In the genomic region with DNA sequence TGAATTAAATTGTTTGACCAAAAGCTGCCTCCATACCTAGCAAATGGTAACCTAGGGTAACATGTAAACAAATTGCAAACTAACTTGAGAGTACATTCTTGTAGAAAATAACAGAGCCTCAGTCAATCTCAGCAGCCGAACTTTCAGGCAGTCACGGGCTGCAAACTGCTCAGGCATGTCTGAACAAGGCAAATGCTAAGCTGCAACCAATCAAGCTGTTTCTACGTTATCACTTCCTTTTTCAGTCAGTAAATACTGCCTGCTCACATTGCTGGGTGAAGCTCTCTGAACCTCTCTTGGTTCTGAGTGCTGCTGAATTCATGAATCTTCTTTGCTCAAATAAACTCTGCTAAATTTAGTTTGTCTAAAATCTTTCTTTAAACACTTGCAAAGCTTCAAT, we compare ENCODE assay signal across 9 cellular contexts.
DNase-seq lines count a peak whose midpoint lies in the region; ATAC-seq and TF ChIP-seq lines count a peak whose summit lies in the region.
"Had no signal": no experiment of that assay in that cellular context is flagged by ENCODE, and none has a peak within 500 bp of the region (broad histone marks: within the 10 kb centered on the region; RNA-seq: fewer than 3 reads in every experiment).

No MANE protein-coding gene starts in this region.

- H3K27me3 Mint-ChIP-seq in activated T-cell treated with anti-CD3 and anti-CD28 coated beads, Interleukin-2, amount 50 U/mL, for 4 hours (ENCODE audit: low read depth): no peaks in the 10 kb centered on the region
- no peaks in the 10 kb centered on the region for H3K27me3 Mint-ChIP-seq in activated naive CD4-positive, alpha-beta T cell treated with anti-CD3 and anti-CD28 coated beads, Interleukin-2, amount 10 ng/mL, durations not matched to agents 7 days and 5 days

- H3K27ac ChIP-seq in parathyroid adenoma: no peak overlapping the region
- H3K27ac ChIP-seq in psoas muscle: no peak overlapping the region

- H3K36me3 Mint-ChIP-seq in activated T-cell treated with anti-CD3 and anti-CD28 coated beads, Interleukin-2, amount 50 U/mL, for 4 hours (ENCODE audit: insufficient read depth): no peaks in the 10 kb centered on the region
- H3K36me3 Mint-ChIP-seq in activated naive CD4-positive, alpha-beta T cell treated with anti-CD3 and anti-CD28 coated beads, Interleukin-2, amount 10 ng/mL, durations not matched to agents 7 days and 5 days: no peaks in the 10 kb centered on the region

- ATAC-seq in GM21619 (IDR thresholded peaks at IDR 0.05; ENCODE audit: unreplicated experiment) (peak; percentile 85), esophagus mucosa (peak; percentile 70), psoas muscle (no peak)
- no peak for ATAC-seq in activated T-cell treated with anti-CD3 and anti-CD28 coated beads, Interleukin-2, amount 50 U/mL, for 4 hours
- ATAC-seq: HCT116 had no signal

- H3K4me1 Mint-ChIP-seq in activated T-cell treated with anti-CD3 and anti-CD28 coated beads, Interleukin-2, amount 50 U/mL, for 4 hours (ENCODE audit: low read depth): no peaks in the 10 kb centered on the region
- H3K4me1 Mint-ChIP-seq in activated naive CD4-positive, alpha-beta T cell treated with anti-CD3 and anti-CD28 coated beads, Interleukin-2, amount 10 ng/mL, durations not matched to agents 7 days and 5 days: no peaks in the 10 kb centered on the region

- CTCF ChIA-PET in activated naive CD4-positive, alpha-beta T cell treated with anti-CD3 and anti-CD28 coated beads, Interleukin-2, amount 10 ng/mL, durations not matched to agents 7 days and 5 days (lab: Charles Lee): no interaction called here

- H3K4me3 Mint-ChIP-seq in activated T-cell treated with anti-CD3 and anti-CD28 coated beads, Interleukin-2, amount 50 U/mL, for 4 hours: no peak overlapping the region
- no peak overlapping the region for H3K4me3 Mint-ChIP-seq in activated naive CD4-positive, alpha-beta T cell treated with anti-CD3 and anti-CD28 coated beads, Interleukin-2, amount 10 ng/mL, durations not matched to agents 7 days and 5 days

- TF ChIP-seq CTCF in parathyroid adenoma (IDR thresholded peaks at IDR 0.05): no peak
- TF ChIP-seq CTCF in psoas muscle (IDR thresholded peaks at IDR 0.05): no peak

- no peaks in the 10 kb centered on the region for H3K9me3 ChIP-seq in parathyroid adenoma (ENCODE audit: control insufficient read depth, low read length)
- H3K9me3 ChIP-seq in psoas muscle: no peaks in the 10 kb centered on the region

- no peak overlapping the region for H3K9ac ChIP-seq in parathyroid adenoma

- H2AFZ ChIP-seq in parathyroid adenoma: peak overlapping the region; percentile 6

- no peaks in the 10 kb centered on the region for H3K9me3 Mint-ChIP-seq in activated T-cell treated with anti-CD3 and anti-CD28 coated beads, Interleukin-2, amount 50 U/mL, for 4 hours
- no peaks in the 10 kb centered on the region for H3K9me3 Mint-ChIP-seq in activated naive CD4-positive, alpha-beta T cell treated with anti-CD3 and anti-CD28 coated beads, Interleukin-2, amount 10 ng/mL, durations not matched to agents 7 days and 5 days

- peak; percentile 14 for DNase-seq in GM03348 (ENCODE audit: low spot score)
- peak; percentile 21 for DNase-seq in KBM-7
- no peak for DNase-seq in psoas muscle
- DNase-seq in activated T-cell treated with anti-CD3 and anti-CD28 coated beads, Interleukin-2, amount 50 U/mL, for 4 hours: no peak
- no peak for DNase-seq in activated naive CD4-positive, alpha-beta T cell treated with anti-CD3 and anti-CD28 coated beads, Interleukin-2, amount 10 ng/mL, durations not matched to agents 7 days and 5 days

- WGBS in psoas muscle, 3 donors: 1 to 5% (median 4%) methylated on average over 3 of the region's 3 CpGs

- no peaks in the 10 kb centered on the region for H3K36me3 ChIP-seq in parathyroid adenoma (ENCODE audit: control insufficient read depth, insufficient read depth, low read length)
- no peaks in the 10 kb centered on the region for H3K36me3 ChIP-seq in psoas muscle (ENCODE audit: insufficient read depth in 1 of 2, low read depth in 1 of 2)

- H3K4me1 ChIP-seq in parathyroid adenoma (no peaks in the 10 kb centered on the region), psoas muscle (no peaks in the 10 kb centered on the region)

- intact Hi-C loops in psoas muscle (cut with DNase I): no loop called here

- no peak overlapping the region for H3K4me2 ChIP-seq in parathyroid adenoma (ENCODE audit: low read length)

- H3K27me3 ChIP-seq in parathyroid adenoma (ENCODE audit: control insufficient read depth, insufficient read depth, low read length): no peaks in the 10 kb centered on the region
- no peaks in the 10 kb centered on the region for H3K27me3 ChIP-seq in psoas muscle (ENCODE audit: insufficient read depth in 3 of 3, low read length in 2 of 3)

- H3K4me3 ChIP-seq in parathyroid adenoma (ENCODE audit: low read depth, low read length) (no peak overlapping the region), psoas muscle (no peak overlapping the region)

- in situ Hi-C loops in KBM-7 (cut with MboI; ENCODE audit: low pct_unique_long_range_greater_than_20kb, low sequenced_read_pairs): no loop called here

- H3K27ac Mint-ChIP-seq in activated naive CD4-positive, alpha-beta T cell treated with anti-CD3 and anti-CD28 coated beads, Interleukin-2, amount 10 ng/mL, durations not matched to agents 7 days and 5 days: no peak overlapping the region

- no peaks in the 10 kb centered on the region for H3K79me2 ChIP-seq in parathyroid adenoma

Comparison
In these comparisons a context has a peak if more than half of its experiments do, and no peak if none do; other contexts are left out.
1. DNase-seq: peak in GM03348 (single experiment) and KBM-7 (single experiment); none in psoas muscle (0 of 2), activated T-cell treated with anti-CD3 and anti-CD28 coated beads, Interleukin-2, amount 50 U/mL, for 4 hours (single experiment) and activated naive CD4-positive, alpha-beta T cell treated with anti-CD3 and anti-CD28 coated beads, Interleukin-2, amount 10 ng/mL, durations not matched to agents 7 days and 5 days (single experiment).
2. ATAC-seq: peak in GM21619 (single experiment) and esophagus mucosa (single experiment); none in psoas muscle (0 of 4) and activated T-cell treated with anti-CD3 and anti-CD28 coated beads, Interleukin-2, amount 50 U/mL, for 4 hours (0 of 2).